29 cellular contexts compared by ENCODE assay signal in genomic region chr3:23608650-23609049, GRCh38.
"Had no signal": no experiment of that assay in that cellular context is flagged by ENCODE, and none has a peak within 500 bp of the region (broad histone marks: within the 10 kb centered on the region; RNA-seq: fewer than 3 reads in every experiment).

No MANE protein-coding gene starts in this region.

- H3K27ac Mint-ChIP-seq: mesothelial cell of epicardium; naive B cell; natural killer cell treated with Interleukin-12 subunit alpha and Interleukin-12 subunit beta and Interleukin-15 and Interleukin-18, amount 100 ng/mL, for 72 hours; stimulated activated effector memory CD8-positive, alpha-beta T cell treated with anti-CD3 and anti-CD28 coated beads, Interleukin-12 subunit alpha, Interleukin-12 subunit beta, amount 100 ng/mL, for 72 hours; stimulated activated naive CD8-positive, alpha-beta T cell treated with anti-CD3 and anti-CD28 coated beads, Interleukin-15, Interleukin-2, amounts not matched to agents 100 ng/mL and 50 ng/mL, for 24 hours had no signal

- H3K27me3 ChIP-seq: hepatocyte, pancreas, sigmoid colon, spleen, suprapubic skin, tibial artery, upper lobe of right lung, uterus had no signal

- H3K27ac ChIP-seq: hepatocyte, lower lobe of right lung, pancreas, prostate gland, sigmoid colon, spleen, suprapubic skin, thoracic aorta, tibial artery, upper lobe of right lung, uterus had no signal

- H3K79me2 ChIP-seq: hepatocyte had no signal

- H3K36me3 ChIP-seq: lower lobe of right lung, pancreas, prostate gland, sigmoid colon, spleen, suprapubic skin, thoracic aorta, tibial artery, upper lobe of right lung, uterus had no signal

- H3K9me3 ChIP-seq: lower lobe of right lung, pancreas, prostate gland, sigmoid colon, spleen, suprapubic skin, thoracic aorta, tibial artery, upper lobe of right lung, uterus had no signal

- H3K36me3 Mint-ChIP-seq: mesothelial cell of epicardium; naive B cell; natural killer cell treated with Interleukin-12 subunit alpha and Interleukin-12 subunit beta and Interleukin-15 and Interleukin-18, amount 100 ng/mL, for 72 hours; stimulated activated effector memory CD8-positive, alpha-beta T cell treated with anti-CD3 and anti-CD28 coated beads, Interleukin-12 subunit alpha, Interleukin-12 subunit beta, amount 100 ng/mL, for 72 hours had no signal

- H3K4me3 Mint-ChIP-seq: mesothelial cell of epicardium; natural killer cell treated with Interleukin-12 subunit alpha and Interleukin-12 subunit beta and Interleukin-15 and Interleukin-18, amount 100 ng/mL, for 72 hours; stimulated activated effector memory CD8-positive, alpha-beta T cell treated with anti-CD3 and anti-CD28 coated beads, Interleukin-12 subunit alpha, Interleukin-12 subunit beta, amount 100 ng/mL, for 72 hours; stimulated activated naive CD8-positive, alpha-beta T cell treated with anti-CD3 and anti-CD28 coated beads, Interleukin-15, Interleukin-2, amounts not matched to agents 100 ng/mL and 50 ng/mL, for 24 hours had no signal

- H3K27me3 Mint-ChIP-seq: naive B cell; stimulated activated naive CD8-positive, alpha-beta T cell treated with anti-CD3 and anti-CD28 coated beads, Interleukin-15, Interleukin-2, amounts not matched to agents 100 ng/mL and 50 ng/mL, for 24 hours had no signal

- H3K4me2 ChIP-seq: hepatocyte had no signal

- H3K4me3 ChIP-seq: hepatocyte, lower lobe of right lung, pancreas, prostate gland, sigmoid colon, spleen, suprapubic skin, thoracic aorta, tibial artery, upper lobe of right lung, uterus had no signal

- ATAC-seq: left cardiac atrium; left lobe of liver; lower lobe of right lung; natural killer cell treated with Interleukin-12 subunit alpha and Interleukin-12 subunit beta and Interleukin-15 and Interleukin-18, amount 100 ng/mL, for 72 hours; pancreas; right cardiac atrium; stimulated activated effector memory CD8-positive, alpha-beta T cell treated with anti-CD3 and anti-CD28 coated beads, Interleukin-12 subunit alpha, Interleukin-12 subunit beta, amount 100 ng/mL, for 72 hours; upper lobe of right lung had no signal

- H2AFZ ChIP-seq: hepatocyte had no signal

- DNase-seq: kidney glomerular epithelial cell; left cardiac atrium; lower lobe of right lung; mammary epithelial cell; mesenchymal stem cell; naive B cell; nucleus accumbens; pancreas; posterior cingulate gyrus; retina; right cardiac atrium; sigmoid colon; small intestine; spleen; stimulated activated CD4-positive, alpha-beta T cell treated with anti-CD3 and anti-CD28 coated beads, Interleukin-4, amount 100 ng/mL, for 24 hours; stimulated activated naive CD4-positive, alpha-beta T cell; tibial artery; trophoblast cell; upper lobe of right lung; uterus had no signal

- H3K9me3 Mint-ChIP-seq: mesothelial cell of epicardium; naive B cell; natural killer cell treated with Interleukin-12 subunit alpha and Interleukin-12 subunit beta and Interleukin-15 and Interleukin-18, amount 100 ng/mL, for 72 hours; stimulated activated effector memory CD8-positive, alpha-beta T cell treated with anti-CD3 and anti-CD28 coated beads, Interleukin-12 subunit alpha, Interleukin-12 subunit beta, amount 100 ng/mL, for 72 hours; stimulated activated naive CD8-positive, alpha-beta T cell treated with anti-CD3 and anti-CD28 coated beads, Interleukin-15, Interleukin-2, amounts not matched to agents 100 ng/mL and 50 ng/mL, for 24 hours had no signal

- H3K4me1 ChIP-seq: pancreas, prostate gland, suprapubic skin had no signal
